Comparison of ENCODE assay signal across 1 cellular context in the genomic region with DNA sequence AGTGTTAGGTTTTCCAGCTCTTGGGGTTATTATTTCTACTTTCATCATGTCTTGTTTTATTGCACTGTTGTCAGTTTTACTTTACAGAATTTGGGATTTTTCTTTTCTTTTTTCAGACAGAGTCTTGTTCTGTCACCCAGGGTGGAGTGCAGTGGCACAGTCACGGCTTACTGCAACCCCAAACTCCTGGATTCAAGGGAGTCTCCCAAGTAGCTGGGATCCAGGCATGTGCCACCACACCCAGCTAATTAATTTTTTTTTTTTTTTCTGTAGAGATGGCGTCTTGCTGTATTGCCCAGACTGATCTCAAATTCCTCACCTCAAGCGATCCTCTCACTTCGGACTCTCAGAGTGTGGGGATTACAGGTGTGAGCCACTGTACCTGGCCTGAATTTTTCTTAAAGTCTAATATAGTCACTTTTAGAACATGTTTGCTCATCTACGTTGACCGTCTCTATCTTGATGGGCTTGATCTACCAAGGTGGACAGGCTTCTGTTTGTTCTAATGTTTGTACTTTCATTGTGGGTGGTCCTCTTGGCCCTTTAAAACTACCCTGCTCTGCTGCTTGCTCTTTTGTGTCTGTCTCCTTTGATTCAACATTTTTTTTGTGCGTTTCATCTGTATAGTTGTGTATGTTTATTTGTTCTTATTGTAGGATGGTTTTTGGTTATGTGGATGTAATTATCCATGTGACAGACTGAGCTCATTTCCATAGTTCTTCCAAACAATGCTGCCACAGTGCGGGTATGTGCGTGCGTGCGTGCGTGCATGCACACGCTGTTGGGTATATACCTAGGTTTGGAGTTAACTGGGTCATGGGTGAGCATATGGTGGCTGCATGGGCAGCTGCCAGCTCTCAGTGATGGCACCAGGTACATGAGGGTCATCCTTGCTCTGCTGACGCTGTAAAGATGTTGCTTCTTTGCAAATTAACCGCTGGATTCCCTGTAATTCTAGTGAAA.
TF ChIP-seq lines count a peak whose summit lies in the region.

No MANE protein-coding gene starts in this region.

TF ChIP-seq in GM12878, 131 proteins besides CTCF, POLR2A, EP300 and RAD21:
- TF ChIP-seq CREB1 (IDR thresholded peaks at IDR 0.05; ENCODE audit: low read depth) (no peak), BACH1 (IDR thresholded peaks at IDR 0.05; ENCODE audit: borderline replicate concordance) (no peak), MXI1 (IDR thresholded peaks at IDR 0.05; ENCODE audit: low read depth, low read length) (no peak), SUZ12 (IDR thresholded peaks at IDR 0.05; ENCODE audit: unreplicated experiment) (no peak), ZNF207 (IDR thresholded peaks at IDR 0.05; ENCODE audit: borderline replicate concordance) (no peak), ESRRA (IDR thresholded peaks at IDR 0.05; ENCODE audit: low read length) (no peak), NR2C1 (IDR thresholded peaks at IDR 0.05) (no peak), SIN3A (IDR thresholded peaks at IDR 0.05; ENCODE audit: low read depth, low read length) (no peak), STAT3 (IDR thresholded peaks at IDR 0.05; ENCODE audit: low read depth, low read length) (no peak), KLF5 (IDR thresholded peaks at IDR 0.05; ENCODE audit: partially characterized antibody) (no peak)
- TF ChIP-seq, protein P1, sequence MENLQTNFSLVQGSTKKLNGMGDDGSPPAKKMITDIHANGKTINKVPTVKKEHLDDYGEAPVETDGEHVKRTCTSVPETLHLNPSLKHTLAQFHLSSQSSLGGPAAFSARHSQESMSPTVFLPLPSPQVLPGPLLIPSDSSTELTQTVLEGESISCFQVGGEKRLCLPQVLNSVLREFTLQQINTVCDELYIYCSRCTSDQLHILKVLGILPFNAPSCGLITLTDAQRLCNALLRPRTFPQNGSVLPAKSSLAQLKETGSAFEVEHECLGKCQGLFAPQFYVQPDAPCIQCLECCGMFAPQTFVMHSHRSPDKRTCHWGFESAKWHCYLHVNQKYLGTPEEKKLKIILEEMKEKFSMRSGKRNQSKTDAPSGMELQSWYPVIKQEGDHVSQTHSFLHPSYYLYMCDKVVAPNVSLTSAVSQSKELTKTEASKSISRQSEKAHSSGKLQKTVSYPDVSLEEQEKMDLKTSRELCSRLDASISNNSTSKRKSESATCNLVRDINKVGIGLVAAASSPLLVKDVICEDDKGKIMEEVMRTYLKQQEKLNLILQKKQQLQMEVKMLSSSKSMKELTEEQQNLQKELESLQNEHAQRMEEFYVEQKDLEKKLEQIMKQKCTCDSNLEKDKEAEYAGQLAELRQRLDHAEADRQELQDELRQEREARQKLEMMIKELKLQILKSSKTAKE (IDR thresholded peaks at IDR 0.05; ENCODE audit: low read depth, poor library complexity, severe bottlenecking) = no peak
- TF ChIP-seq, protein P2, sequence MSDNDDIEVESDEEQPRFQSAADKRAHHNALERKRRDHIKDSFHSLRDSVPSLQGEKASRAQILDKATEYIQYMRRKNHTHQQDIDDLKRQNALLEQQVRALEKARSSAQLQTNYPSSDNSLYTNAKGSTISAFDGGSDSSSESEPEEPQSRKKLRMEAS (IDR thresholded peaks at IDR 0.05; ENCODE audit: low read depth, low read length) = no peak
- TF ChIP-seq, protein P3, sequence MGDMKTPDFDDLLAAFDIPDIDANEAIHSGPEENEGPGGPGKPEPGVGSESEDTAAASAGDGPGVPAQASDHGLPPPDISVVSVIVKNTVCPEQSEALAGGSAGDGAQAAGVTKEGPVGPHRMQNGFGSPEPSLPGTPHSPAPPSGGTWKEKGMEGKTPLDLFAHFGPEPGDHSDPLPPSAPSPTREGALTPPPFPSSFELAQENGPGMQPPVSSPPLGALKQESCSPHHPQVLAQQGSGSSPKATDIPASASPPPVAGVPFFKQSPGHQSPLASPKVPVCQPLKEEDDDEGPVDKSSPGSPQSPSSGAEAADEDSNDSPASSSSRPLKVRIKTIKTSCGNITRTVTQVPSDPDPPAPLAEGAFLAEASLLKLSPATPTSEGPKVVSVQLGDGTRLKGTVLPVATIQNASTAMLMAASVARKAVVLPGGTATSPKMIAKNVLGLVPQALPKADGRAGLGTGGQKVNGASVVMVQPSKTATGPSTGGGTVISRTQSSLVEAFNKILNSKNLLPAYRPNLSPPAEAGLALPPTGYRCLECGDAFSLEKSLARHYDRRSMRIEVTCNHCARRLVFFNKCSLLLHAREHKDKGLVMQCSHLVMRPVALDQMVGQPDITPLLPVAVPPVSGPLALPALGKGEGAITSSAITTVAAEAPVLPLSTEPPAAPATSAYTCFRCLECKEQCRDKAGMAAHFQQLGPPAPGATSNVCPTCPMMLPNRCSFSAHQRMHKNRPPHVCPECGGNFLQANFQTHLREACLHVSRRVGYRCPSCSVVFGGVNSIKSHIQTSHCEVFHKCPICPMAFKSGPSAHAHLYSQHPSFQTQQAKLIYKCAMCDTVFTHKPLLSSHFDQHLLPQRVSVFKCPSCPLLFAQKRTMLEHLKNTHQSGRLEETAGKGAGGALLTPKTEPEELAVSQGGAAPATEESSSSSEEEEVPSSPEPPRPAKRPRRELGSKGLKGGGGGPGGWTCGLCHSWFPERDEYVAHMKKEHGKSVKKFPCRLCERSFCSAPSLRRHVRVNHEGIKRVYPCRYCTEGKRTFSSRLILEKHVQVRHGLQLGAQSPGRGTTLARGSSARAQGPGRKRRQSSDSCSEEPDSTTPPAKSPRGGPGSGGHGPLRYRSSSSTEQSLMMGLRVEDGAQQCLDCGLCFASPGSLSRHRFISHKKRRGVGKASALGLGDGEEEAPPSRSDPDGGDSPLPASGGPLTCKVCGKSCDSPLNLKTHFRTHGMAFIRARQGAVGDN (IDR thresholded peaks at IDR 0.05) = no peak
